8 cellular contexts compared by ENCODE assay signal in genomic region chr1:70354332-70355110, GRCh38. TPM values are rescaled to one million over a fixed set of nuclear protein-coding genes. Genes with fewer than 3 reads are reported as not detected.
DNase-seq lines count a peak whose midpoint lies in the region; ATAC-seq lines count a peak whose summit lies in the region.

TSS of gene ANKRD13C (minus strand) at chr1:70354722. CDS start at chr1:70354408, 314 bp downstream.

- DNase-seq in NCI-H69 (lab: John Stamatoyannopoulos, UW) (peak; percentile 96), left lobe of liver (ENCODE audit: low spot score) (peak; percentile 93)
- DNase-seq in activated CD4-positive, alpha-beta T cell treated with anti-CD3 and anti-CD28 coated beads, Interleukin-2, amount 50 U/mL, for 1 hour = peak; percentile 87
- DNase-seq in stimulated activated CD4-positive, alpha-beta T cell treated with anti-CD3 and anti-CD28 coated beads, Interleukin-2, amount 100 ng/mL, for 4 hours (ENCODE audit: low read depth) = peak; percentile 84

- peak; percentile 79 for ATAC-seq in GM19328 (IDR thresholded peaks at IDR 0.05; ENCODE audit: unreplicated experiment)
- ATAC-seq in HG03520 (IDR thresholded peaks at IDR 0.05; ENCODE audit: unreplicated experiment) = peak; percentile 89
- peak; percentile 97 for ATAC-seq in left lobe of liver

- intact Hi-C loops in dendritic cell treated with granulocyte-macrophage colony-stimulating factor and Interleukin-4, amounts not matched to agents 40 ng/mL and 50 ng/mL, for 4 days (cut with micrococcal nuclease) = loop anchor here (2.0 to 5.0 kb wide), 3 partner anchors 56 to 150 kb away; partner anchors contain the start of genes CTH, LRRC40 and SRSF11

- H3K9me3 ChIP-seq in BLaER1 treated with 17β-estradiol and CSF1 and Interleukin-3, amounts not matched to agents 10 nM and 100 nM (replicated peaks in 1 of 11) = no peaks in the 10 kb centered on the region

- H3K27ac ChIP-seq in BLaER1 treated with 17β-estradiol and CSF1 and Interleukin-3, amounts not matched to agents 10 nM and 100 nM = peak within 1 kb of the TSS; percentile 85 to 98 (median 95)

- H3K27me3 Mint-ChIP-seq in dendritic cell treated with granulocyte-macrophage colony-stimulating factor and Interleukin-4, amounts not matched to agents 40 ng/mL and 50 ng/mL, for 4 days = no peaks in the 10 kb centered on the region

- peak within 1 kb of the TSS; percentile 96 for H3K4me3 Mint-ChIP-seq in dendritic cell treated with granulocyte-macrophage colony-stimulating factor and Interleukin-4, amounts not matched to agents 40 ng/mL and 50 ng/mL, for 4 days

- peaks cover 10 to 22% (median 14%) of the 10 kb centered on the region in 11 experiments; a peak in 15 of 22 replicates for H3K36me3 ChIP-seq in BLaER1 treated with 17β-estradiol and CSF1 and Interleukin-3, amounts not matched to agents 10 nM and 100 nM

- peaks cover 19% of the 10 kb centered on the region for H3K36me3 Mint-ChIP-seq in dendritic cell treated with granulocyte-macrophage colony-stimulating factor and Interleukin-4, amounts not matched to agents 40 ng/mL and 50 ng/mL, for 4 days (ENCODE audit: low read depth)

- H3K9ac ChIP-seq in BLaER1 treated with 17β-estradiol and CSF1 and Interleukin-3, amounts not matched to agents 10 nM and 100 nM = peak within 1 kb of the TSS; percentile 92 to 98 (median 96)

- H3K4me1 ChIP-seq in BLaER1 treated with 17β-estradiol and CSF1 and Interleukin-3, amounts not matched to agents 10 nM and 100 nM = peaks cover 15 to 41% (median 29%) of the 10 kb centered on the region in 10 experiments; a peak in 19 of 20 replicates

- peaks cover 25% of the 10 kb centered on the region for H3K4me1 Mint-ChIP-seq in dendritic cell treated with granulocyte-macrophage colony-stimulating factor and Interleukin-4, amounts not matched to agents 40 ng/mL and 50 ng/mL, for 4 days (ENCODE audit: low read depth)

- H3K4me3 ChIP-seq in BLaER1 treated with 17β-estradiol and CSF1 and Interleukin-3, amounts not matched to agents 10 nM and 100 nM = peak within 1 kb of the TSS; percentile 79 to 93 (median 86)

- peaks cover 7% of the 10 kb centered on the region for H3K9me3 Mint-ChIP-seq in dendritic cell treated with granulocyte-macrophage colony-stimulating factor and Interleukin-4, amounts not matched to agents 40 ng/mL and 50 ng/mL, for 4 days

- H4K20me1 ChIP-seq in BLaER1 treated with 17β-estradiol and CSF1 and Interleukin-3, amounts not matched to agents 10 nM and 100 nM = peaks cover 17 to 46% (median 36%) of the 10 kb centered on the region in 11 experiments; a peak in 17 of 22 replicates

- H3K27me3 ChIP-seq in BLaER1 treated with 17β-estradiol and CSF1 and Interleukin-3, amounts not matched to agents 10 nM and 100 nM = no peaks in the 10 kb centered on the region

- peak within 1 kb of the TSS; percentile 78 to 93 (median 84) for H3K4me2 ChIP-seq in BLaER1 treated with 17β-estradiol and CSF1 and Interleukin-3, amounts not matched to agents 10 nM and 100 nM

- peak within 1 kb of the TSS; percentile 97 for H3K27ac Mint-ChIP-seq in dendritic cell treated with granulocyte-macrophage colony-stimulating factor and Interleukin-4, amounts not matched to agents 40 ng/mL and 50 ng/mL, for 4 days

RNA-seq across cellular contexts. Expression of gene ANKRD13C, which starts in this region (rescaled TPM):
- 6.3 TPM for total RNA-seq in left lobe of liver

Comparison
In these comparisons a context has a peak if more than half of its experiments do, and no peak if none do; other contexts are left out.
1. Peak in every context shown above with its lines: DNase-seq, ATAC-seq, H3K4me3 ChIP-seq and H3K27ac ChIP-seq.